ENCODE assay signal across 8 cellular contexts in the genomic region with DNA sequence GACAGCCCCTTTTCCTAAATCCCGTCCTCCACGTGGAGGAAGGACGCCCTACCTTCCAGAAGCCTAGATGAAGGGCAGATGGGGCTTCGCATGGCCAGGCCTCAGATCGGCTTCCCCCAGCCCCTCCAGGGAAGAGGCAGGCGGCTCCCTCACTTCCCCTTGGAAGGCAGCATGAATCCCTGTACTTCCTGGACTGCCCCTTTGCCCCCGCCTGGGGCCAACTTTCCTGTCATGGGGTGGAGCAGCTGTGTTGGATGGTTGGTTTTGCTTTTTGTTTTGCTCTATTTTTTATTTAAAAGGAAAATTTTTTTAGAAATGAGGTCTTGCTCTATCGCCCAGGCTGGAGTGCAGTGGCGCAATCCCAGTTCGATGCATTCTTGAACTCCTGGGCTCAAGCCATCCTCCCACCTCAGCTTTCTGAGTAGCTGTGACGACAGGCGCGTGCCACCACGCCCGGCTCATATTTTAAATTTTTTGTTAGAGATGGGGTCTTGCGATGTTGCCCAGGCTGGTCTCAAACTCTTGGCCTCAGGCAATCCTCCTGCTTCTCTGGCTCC. TPM values are rescaled to one million over a fixed set of nuclear protein-coding genes. Genes with fewer than 3 reads are reported as not detected.
DNase-seq lines count a peak whose midpoint lies in the region; ATAC-seq and TF ChIP-seq lines count a peak whose summit lies in the region.

No MANE protein-coding gene starts in this region.

- peak; percentile 61 for DNase-seq in AG08395 (ENCODE audit: low spot score)
- DNase-seq in NCI-H69 (lab: John Stamatoyannopoulos, UW): peak; percentile 72
- DNase-seq in epithelial cell of prostate (ENCODE audit: low read depth, low spot score): no peak
- DNase-seq in naive B cell: no peak
- DNase-seq in NCI-H2081 treated with DMSO at 0.1 percent for 48 hours (lab: John Stamatoyannopoulos, UW): no peak
- no peak for DNase-seq in activated naive CD4-positive, alpha-beta T cell treated with anti-CD3 and anti-CD28 coated beads for 36 hours

- no peak overlapping the region for H3K27ac Mint-ChIP-seq in naive B cell
- no peak overlapping the region for H3K27ac Mint-ChIP-seq in activated naive CD4-positive, alpha-beta T cell treated with anti-CD3 and anti-CD28 coated beads for 36 hours

- intact Hi-C loops in activated naive CD4-positive, alpha-beta T cell treated with anti-CD3 and anti-CD28 coated beads for 36 hours (cut with micrococcal nuclease): no loop called here

- H3K27ac ChIP-seq in epithelial cell of prostate: peak overlapping the region; percentile 97

- CTCF ChIA-PET in activated naive CD4-positive, alpha-beta T cell treated with anti-CD3 and anti-CD28 coated beads for 36 hours (lab: Charles Lee): no interaction called here

- H3K4me1 Mint-ChIP-seq in naive B cell: peaks cover 12 to 31% (median 29%) of the 10 kb centered on the region in 3 donors
- no peaks in the 10 kb centered on the region for H3K4me1 Mint-ChIP-seq in activated naive CD4-positive, alpha-beta T cell treated with anti-CD3 and anti-CD28 coated beads for 36 hours (ENCODE audit: low read depth)

- peak overlapping the region; percentile 46 to 81 (median 68) for H3K4me3 Mint-ChIP-seq in naive B cell
- H3K4me3 Mint-ChIP-seq in activated naive CD4-positive, alpha-beta T cell treated with anti-CD3 and anti-CD28 coated beads for 36 hours: no peak overlapping the region

- ATAC-seq in naive B cell (ENCODE audit: low read depth in 2 of 2) (peak in 1 of 2 donors; percentile 25), GM18505 (IDR thresholded peaks at IDR 0.05; ENCODE audit: unreplicated experiment) (no peak), GM18858 (IDR thresholded peaks at IDR 0.05; ENCODE audit: unreplicated experiment) (no peak)

- TF ChIP-seq POLR2A in GM18505 (IDR thresholded peaks at IDR 0.05; ENCODE audit: borderline replicate concordance, extremely low read depth, insufficient read depth, insufficient read length): no peak

- no peaks in the 10 kb centered on the region for H3K9me3 Mint-ChIP-seq in naive B cell
- no peaks in the 10 kb centered on the region for H3K9me3 Mint-ChIP-seq in activated naive CD4-positive, alpha-beta T cell treated with anti-CD3 and anti-CD28 coated beads for 36 hours

- H3K36me3 Mint-ChIP-seq in naive B cell: no peaks in the 10 kb centered on the region
- H3K36me3 Mint-ChIP-seq in activated naive CD4-positive, alpha-beta T cell treated with anti-CD3 and anti-CD28 coated beads for 36 hours (ENCODE audit: low read depth): no peaks in the 10 kb centered on the region

- peaks cover 6 to 29% (median 8%) of the 10 kb centered on the region in 3 donors for H3K27me3 Mint-ChIP-seq in naive B cell
- H3K27me3 Mint-ChIP-seq in activated naive CD4-positive, alpha-beta T cell treated with anti-CD3 and anti-CD28 coated beads for 36 hours (ENCODE audit: low read depth): peaks cover 3% of the 10 kb centered on the region

RNA-seq across cellular contexts. Expression of a gene that starts 27.2 kb away (rescaled TPM):
- polyA plus RNA-seq in naive B cell (ENCODE audit: low read depth in 6 of 6): under 1 TPM in 1 of 6 donors, not detected in 5; 0.29 TPM
- 1 to 10 TPM; 2.9 to 5.5 TPM for total RNA-seq in activated naive CD4-positive, alpha-beta T cell treated with anti-CD3 and anti-CD28 coated beads for 36 hours

Comparison
In these comparisons a context has a peak if more than half of its experiments do, and no peak if none do; other contexts are left out.
1. DNase-seq: peak in AG08395 (single experiment) and NCI-H69 (single experiment); none in epithelial cell of prostate (single experiment), naive B cell (single experiment), NCI-H2081 treated with DMSO at 0.1 percent for 48 hours (single experiment) and activated naive CD4-positive, alpha-beta T cell treated with anti-CD3 and anti-CD28 coated beads for 36 hours (single experiment).